In the genomic region with DNA sequence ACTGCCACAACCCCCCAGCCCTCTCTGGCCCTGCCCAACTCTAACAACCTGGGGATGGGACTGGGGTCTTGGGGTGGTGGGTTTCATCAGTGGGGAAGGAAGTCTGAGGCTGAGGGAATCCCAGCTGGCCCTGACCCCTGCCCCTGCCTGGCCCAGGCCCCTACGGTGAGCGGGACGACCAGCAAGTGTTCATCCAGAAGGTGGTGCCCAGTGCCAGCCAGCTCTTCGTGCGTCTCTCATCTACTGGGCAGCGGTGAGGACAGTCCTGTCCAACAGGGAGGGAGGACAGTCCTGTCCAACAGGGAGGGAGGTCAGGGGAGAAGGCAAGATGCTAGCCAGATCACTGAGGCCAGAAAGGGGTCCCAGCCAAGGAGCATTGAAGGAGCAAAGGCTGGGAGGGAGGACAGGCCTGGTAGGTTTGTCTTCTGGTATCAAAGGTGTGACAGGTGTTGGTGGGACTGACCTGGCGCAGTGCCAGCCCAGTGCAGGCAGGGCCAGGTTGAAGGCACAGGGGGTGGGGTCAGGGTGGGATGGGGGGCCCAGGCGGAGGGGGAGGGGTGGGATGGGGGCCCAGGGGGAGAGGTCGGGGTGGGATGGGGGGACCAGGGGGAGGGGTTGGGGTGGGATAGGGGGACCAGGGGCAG, we compare ENCODE assay signal across 15 cellular contexts.
"Had no signal": no experiment of that assay in that cellular context is flagged by ENCODE, and none has a peak within 500 bp of the region (broad histone marks: within the 10 kb centered on the region; RNA-seq: fewer than 3 reads in every experiment).

No MANE protein-coding gene starts in this region.

- H3K4me1 ChIP-seq: pancreas, testis, upper lobe of right lung had no signal

- H3K4me3 ChIP-seq: pancreas, testis, upper lobe of right lung had no signal

- H3K9me3 Mint-ChIP-seq: activated CD4-positive, alpha-beta T cell treated with anti-CD3 and anti-CD28 coated beads, Interleukin-2, amount 10 ng/mL, durations not matched to agents 7 days and 5 days; activated naive CD4-positive, alpha-beta T cell treated with anti-CD3 and anti-CD28 coated beads, Interleukin-2, amount 50 U/mL, for 72 hours; activated T-cell treated with anti-CD3 and anti-CD28 coated beads, Interleukin-2, amount 50 U/mL, for 24 hours; brain; nephron progenitor cell; stimulated activated naive CD8-positive, alpha-beta T cell treated with anti-CD3 and anti-CD28 coated beads, Interleukin-15, amount 100 ng/mL, for 72 hours had no signal

- ATAC-seq: activated naive CD4-positive, alpha-beta T cell treated with anti-CD3 and anti-CD28 coated beads, Interleukin-2, amount 50 U/mL, for 72 hours; left ventricle myocardium superior; pancreas; stimulated activated naive CD8-positive, alpha-beta T cell treated with anti-CD3 and anti-CD28 coated beads, Interleukin-15, amount 100 ng/mL, for 72 hours; upper lobe of right lung had no signal

- H3K9me3 ChIP-seq: pancreas, testis, upper lobe of right lung had no signal

- H3K27me3 Mint-ChIP-seq: activated CD4-positive, alpha-beta T cell treated with anti-CD3 and anti-CD28 coated beads, Interleukin-2, amount 10 ng/mL, durations not matched to agents 7 days and 5 days; activated T-cell treated with anti-CD3 and anti-CD28 coated beads, Interleukin-2, amount 50 U/mL, for 24 hours; brain; stimulated activated naive CD8-positive, alpha-beta T cell treated with anti-CD3 and anti-CD28 coated beads, Interleukin-15, amount 100 ng/mL, for 72 hours had no signal

- H3K27ac ChIP-seq: pancreas, testis, upper lobe of right lung had no signal

- H3K36me3 Mint-ChIP-seq: activated naive CD4-positive, alpha-beta T cell treated with anti-CD3 and anti-CD28 coated beads, Interleukin-2, amount 50 U/mL, for 72 hours had no signal

- H3K4me3 Mint-ChIP-seq: activated CD4-positive, alpha-beta T cell treated with anti-CD3 and anti-CD28 coated beads, Interleukin-2, amount 10 ng/mL, durations not matched to agents 7 days and 5 days; activated T-cell treated with anti-CD3 and anti-CD28 coated beads, Interleukin-2, amount 50 U/mL, for 24 hours; brain; nephron progenitor cell; stimulated activated naive CD8-positive, alpha-beta T cell treated with anti-CD3 and anti-CD28 coated beads, Interleukin-15, amount 100 ng/mL, for 72 hours had no signal

- DNase-seq: activated CD4-positive, alpha-beta T cell treated with anti-CD3 and anti-CD28 coated beads, Interleukin-2, amount 10 ng/mL, durations not matched to agents 7 days and 5 days; activated CD4-positive, CD25-positive, alpha-beta regulatory T cell; activated effector memory CD4-positive, alpha-beta T cell treated with anti-CD3 and anti-CD28 coated beads, Interleukin-2, amount 50 U/mL, for 16 hours; activated T-cell treated with anti-CD3 and anti-CD28 coated beads, Interleukin-2, amount 50 U/mL, for 24 hours; amniotic stem cell; hippocampal formation; left ventricle myocardium superior; nephron progenitor cell; stimulated activated CD4-positive, alpha-beta T cell treated with anti-CD3 and anti-CD28 coated beads, Interleukin-2, amount 100 ng/mL, for 48 hours; stimulated activated naive CD8-positive, alpha-beta T cell treated with anti-CD3 and anti-CD28 coated beads, Interleukin-15, amount 100 ng/mL, for 72 hours; upper lobe of right lung had no signal

- H3K27me3 ChIP-seq: pancreas, testis, upper lobe of right lung had no signal

- H3K27ac Mint-ChIP-seq: activated CD4-positive, alpha-beta T cell treated with anti-CD3 and anti-CD28 coated beads, Interleukin-2, amount 10 ng/mL, durations not matched to agents 7 days and 5 days; activated T-cell treated with anti-CD3 and anti-CD28 coated beads, Interleukin-2, amount 50 U/mL, for 24 hours had no signal
